Comparison of ENCODE assay signal across 15 cellular contexts in genomic region chr16:1109648-1110047, GRCh38. TPM values are rescaled to one million over a fixed set of nuclear protein-coding genes. Genes with fewer than 3 reads are reported as not detected.
DNase-seq lines count a peak whose midpoint lies in the region; TF ChIP-seq lines count a peak whose summit lies in the region.
"Had no signal": no experiment of that assay in that cellular context is flagged by ENCODE, and none has a peak within 500 bp of the region (broad histone marks: within the 10 kb centered on the region; RNA-seq: fewer than 3 reads in every experiment).

No MANE protein-coding gene starts in this region.

- H3K27me3 Mint-ChIP-seq in T-helper 2 cell treated with Interferon-gamma antibody and Interleukin-4, amounts not matched to agents 5 μg/mL and 100 μg/mL, for 36 hours (ENCODE audit: low read depth), result no peaks in the 10 kb centered on the region
- H3K27me3 Mint-ChIP-seq in progenitor cell of endocrine pancreas, result peaks cover 31% of the 10 kb centered on the region

- TF ChIP-seq CTCF in VCaP (conservative IDR thresholded peaks at IDR 0.05) (no peak), Peyer's patch (IDR thresholded peaks at IDR 0.05) (no peak), progenitor cell of endocrine pancreas (IDR thresholded peaks at IDR 0.05; ENCODE audit: unreplicated experiment) (no peak)

- peak overlapping the region; percentile 77 for H3K27ac ChIP-seq in VCaP
- H3K27ac ChIP-seq in Peyer's patch, result no peak overlapping the region

- no peaks in the 10 kb centered on the region for H3K4me1 Mint-ChIP-seq in T-helper 2 cell treated with Interferon-gamma antibody and Interleukin-4, amounts not matched to agents 5 μg/mL and 100 μg/mL, for 36 hours (ENCODE audit: low read depth)
- no peaks in the 10 kb centered on the region for H3K4me1 Mint-ChIP-seq in progenitor cell of endocrine pancreas (ENCODE audit: low read depth)
- H3K4me1 Mint-ChIP-seq: B cell, CD14-positive monocyte had no signal

- H3K36me3 Mint-ChIP-seq in T-helper 2 cell treated with Interferon-gamma antibody and Interleukin-4, amounts not matched to agents 5 μg/mL and 100 μg/mL, for 36 hours (ENCODE audit: low read depth), result no peaks in the 10 kb centered on the region
- no peaks in the 10 kb centered on the region for H3K36me3 Mint-ChIP-seq in progenitor cell of endocrine pancreas (ENCODE audit: insufficient read depth)
- H3K36me3 Mint-ChIP-seq: CD14-positive monocyte; CD8-positive, alpha-beta T cell had no signal

- H3K9me3 ChIP-seq in Peyer's patch, result no peaks in the 10 kb centered on the region
- H3K9me3 ChIP-seq: Caco-2, HAP-1 had no signal

- peak; percentile 40 for DNase-seq in COLO668 (lab: John Stamatoyannopoulos, UW; ENCODE audit: unreplicated experiment)
- DNase-seq in left kidney (ENCODE audit: low read depth, low spot score), result peak; percentile 65
- DNase-seq in T-helper 2 cell treated with Interferon-gamma antibody and Interleukin-4, amounts not matched to agents 5 μg/mL and 100 μg/mL, for 36 hours (ENCODE audit: low spot score), result no peak
- no peak for DNase-seq in GF-D8 (lab: John Stamatoyannopoulos, UW)
- no peak for DNase-seq in Peyer's patch
- no peak for DNase-seq in progenitor cell of endocrine pancreas (ENCODE audit: low spot score, unreplicated experiment)
- DNase-seq: Caco-2; CD8-positive, alpha-beta T cell; DND-41; HFFc6 had no signal

- no peak overlapping the region for H3K4me3 Mint-ChIP-seq in T-helper 2 cell treated with Interferon-gamma antibody and Interleukin-4, amounts not matched to agents 5 μg/mL and 100 μg/mL, for 36 hours
- H3K4me3 Mint-ChIP-seq in progenitor cell of endocrine pancreas (ENCODE audit: low read depth), result no peak overlapping the region
- H3K4me3 Mint-ChIP-seq: B cell; CD8-positive, alpha-beta T cell; HFFc6 had no signal

- no peak overlapping the region for H3K27ac Mint-ChIP-seq in T-helper 2 cell treated with Interferon-gamma antibody and Interleukin-4, amounts not matched to agents 5 μg/mL and 100 μg/mL, for 36 hours
- H3K27ac Mint-ChIP-seq in progenitor cell of endocrine pancreas, result no peak overlapping the region
- H3K27ac Mint-ChIP-seq: B cell; CD14-positive monocyte; CD8-positive, alpha-beta T cell; HFFc6 had no signal

- no peaks in the 10 kb centered on the region for H3K27me3 ChIP-seq in Peyer's patch

- peaks cover 0 to 8% (median 0%) of the 10 kb centered on the region in 4 donors for H3K4me1 ChIP-seq in Peyer's patch
- H3K4me1 ChIP-seq: Caco-2, HAP-1 had no signal

- no peak overlapping the region for H3K4me3 ChIP-seq in Peyer's patch
- H3K4me3 ChIP-seq: HAP-1 had no signal

- H3K36me3 ChIP-seq in Peyer's patch, result no peaks in the 10 kb centered on the region
- H3K36me3 ChIP-seq: HAP-1 had no signal

- TF ChIP-seq POLR2A in Peyer's patch (IDR thresholded peaks at IDR 0.05), result no peak

- H3K9me3 Mint-ChIP-seq in T-helper 2 cell treated with Interferon-gamma antibody and Interleukin-4, amounts not matched to agents 5 μg/mL and 100 μg/mL, for 36 hours, result no peaks in the 10 kb centered on the region
- no peaks in the 10 kb centered on the region for H3K9me3 Mint-ChIP-seq in progenitor cell of endocrine pancreas (ENCODE audit: low read depth)
- H3K9me3 Mint-ChIP-seq: CD8-positive, alpha-beta T cell; HFFc6 had no signal

RNA-seq across cellular contexts. Expression of gene C1QTNF8, which starts 13.6 kb away (rescaled TPM):
- total RNA-seq in Peyer's patch (not detected), progenitor cell of endocrine pancreas (not detected in 2 replicates)
- total RNA-seq: B cell; Caco-2; CD8-positive, alpha-beta T cell; H1; HFFc6 had no signal

RNA-seq across cellular contexts. Expression of gene SSTR5, which starts 37.1 kb away (rescaled TPM):
- total RNA-seq in Peyer's patch (1 to 10 TPM in 2 of 4 donors, not detected in 2; 1.5 to 2.1 TPM), progenitor cell of endocrine pancreas (1.0 and 1.4 TPM in 2 replicates)
- total RNA-seq: B cell; CD8-positive, alpha-beta T cell; HFFc6 had no signal

RNA-seq across cellular contexts. Expression of gene CACNA1H, which starts 43.3 kb away (rescaled TPM):
- 10 to 100 TPM in 2 of 4 donors, 1 to 10 TPM in 2; 4.0 to 28.9 (median 9.7) TPM for total RNA-seq in Peyer's patch
- total RNA-seq in progenitor cell of endocrine pancreas, result 42.3 and 42.8 TPM in 2 replicates

Comparison
In these comparisons a context has a peak if more than half of its experiments do, and no peak if none do; other contexts are left out.
1. DNase-seq: peak in COLO668 (single experiment) and left kidney (single experiment); none in T-helper 2 cell treated with Interferon-gamma antibody and Interleukin-4, amounts not matched to agents 5 μg/mL and 100 μg/mL, for 36 hours (single experiment), GF-D8 (single experiment), Peyer's patch (0 of 3) and progenitor cell of endocrine pancreas (single experiment).